1 cellular context compared by ENCODE assay signal in genomic region chr7:107167483-107168232, GRCh38.
TF ChIP-seq lines count a peak whose summit lies in the region.

No MANE protein-coding gene starts in this region.

TF ChIP-seq in HepG2, 621 proteins besides CTCF, POLR2A, EP300 and RAD21 (continued from another document):
- TF ChIP-seq KLF15 (CRISPR knock-in tag; IDR thresholded peaks at IDR 0.05; ENCODE audit: borderline replicate concordance) (no peak), KAT8 (CRISPR knock-in tag; IDR thresholded peaks at IDR 0.05) (no peak), MEIS1 (CRISPR knock-in tag; IDR thresholded peaks at IDR 0.05; ENCODE audit: borderline replicate concordance) (no peak), TCF7L2 (IDR thresholded peaks at IDR 0.05; ENCODE audit: low read depth, low read length) (no peak), ELF3 (CRISPR knock-in tag; IDR thresholded peaks at IDR 0.05) (peak; percentile 42; the same call in 1 of the 2 replicates), ARHGAP35 (CRISPR knock-in tag; IDR thresholded peaks at IDR 0.05; ENCODE audit: borderline replicate concordance) (no peak), MTF2 (CRISPR knock-in tag; IDR thresholded peaks at IDR 0.05; ENCODE audit: borderline replicate concordance) (no peak)
TF ChIP-seq in HepG2: peak in this region for 50.
